In the genomic region with DNA sequence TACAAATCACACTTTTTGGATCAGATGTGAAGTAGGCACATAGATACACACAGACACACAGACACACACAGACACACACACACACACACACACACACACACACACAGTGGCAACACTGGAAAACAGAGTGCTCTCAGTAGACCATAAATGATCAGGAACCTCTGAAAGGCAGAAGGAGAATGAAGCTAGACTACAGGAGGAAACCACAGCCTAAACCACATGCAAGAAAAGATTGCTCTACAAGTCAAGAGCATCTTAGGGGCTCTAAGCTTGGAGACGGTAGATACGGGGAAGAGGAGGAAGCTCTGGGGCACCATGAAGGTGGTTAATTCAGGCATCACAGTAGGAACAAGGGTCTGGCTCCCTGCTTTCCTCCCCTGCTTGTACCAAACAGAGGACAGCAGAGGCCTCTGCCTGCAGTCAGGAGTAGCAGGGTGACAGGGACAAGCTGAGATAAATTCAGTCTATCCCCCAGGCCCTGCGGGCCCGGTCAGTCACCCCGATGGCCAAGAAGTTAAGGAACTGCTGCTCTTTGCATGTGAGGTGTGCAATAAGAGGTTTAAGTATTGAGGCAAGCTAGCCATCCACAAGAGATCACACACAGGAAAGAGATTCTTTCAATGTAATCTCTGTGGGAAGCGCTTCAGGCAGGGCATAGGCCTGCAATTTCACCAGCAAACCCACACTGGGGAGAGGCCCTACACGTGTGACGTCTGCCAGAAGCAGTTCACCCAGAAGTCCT, we compare ENCODE assay signal across 14 cellular contexts. TPM values are rescaled to one million over a fixed set of nuclear protein-coding genes. Genes with fewer than 3 reads are reported as not detected.
DNase-seq lines count a peak whose midpoint lies in the region; TF ChIP-seq lines count a peak whose summit lies in the region.
"Had no signal": no experiment of that assay in that cellular context is flagged by ENCODE, and none has a peak within 500 bp of the region (broad histone marks: within the 10 kb centered on the region; RNA-seq: fewer than 3 reads in every experiment).

No MANE protein-coding gene starts in this region.

- peaks cover 25 to 34% of the 10 kb centered on the region in 2 experiments for H3K4me1 ChIP-seq in neutrophil (ENCODE audit: control insufficient read depth in 1 of 2, insufficient read depth in 1 of 2, low read depth in 1 of 2, low read length in 1 of 2)

- no peak overlapping the region for H3K4me3 ChIP-seq in neutrophil (ENCODE audit: low read depth in 1 of 2, low read length in 1 of 2)
- H3K4me3 ChIP-seq: mucosa of descending colon had no signal

- TF ChIP-seq CTCF in neutrophil (IDR thresholded peaks at IDR 0.05): no peak

- intact Hi-C loops in activated naive CD4-positive, alpha-beta T cell treated with anti-CD3 and anti-CD28 coated beads for 36 hours (cut with micrococcal nuclease): no loop called here

- no peaks in the 10 kb centered on the region for H3K9me3 Mint-ChIP-seq in activated naive CD4-positive, alpha-beta T cell treated with anti-CD3 and anti-CD28 coated beads for 36 hours
- H3K9me3 Mint-ChIP-seq: brain; stimulated activated naive CD8-positive, alpha-beta T cell treated with anti-CD3 and anti-CD28 coated beads, Interleukin-15, Interleukin-2, amounts not matched to agents 100 ng/mL and 50 ng/mL, for 24 hours had no signal

- H3K27me3 ChIP-seq in neutrophil: no peaks in the 10 kb centered on the region

- CTCF ChIA-PET in activated naive CD4-positive, alpha-beta T cell treated with anti-CD3 and anti-CD28 coated beads for 36 hours (lab: Charles Lee): interaction anchor here (0.6 kb wide), 1 partner anchor 60 kb away, joined by 8 read pairs; no protein-coding TSS in a partner anchor

- H3K36me3 Mint-ChIP-seq in activated naive CD4-positive, alpha-beta T cell treated with anti-CD3 and anti-CD28 coated beads for 36 hours (ENCODE audit: low read depth): no peaks in the 10 kb centered on the region
- H3K36me3 Mint-ChIP-seq: brain had no signal

- no peak overlapping the region for H3K27ac Mint-ChIP-seq in activated naive CD4-positive, alpha-beta T cell treated with anti-CD3 and anti-CD28 coated beads for 36 hours
- H3K27ac Mint-ChIP-seq: brain; stimulated activated naive CD8-positive, alpha-beta T cell treated with anti-CD3 and anti-CD28 coated beads, Interleukin-15, Interleukin-2, amounts not matched to agents 100 ng/mL and 50 ng/mL, for 24 hours had no signal

- H3K27me3 Mint-ChIP-seq in activated naive CD4-positive, alpha-beta T cell treated with anti-CD3 and anti-CD28 coated beads for 36 hours (ENCODE audit: low read depth): no peaks in the 10 kb centered on the region
- H3K27me3 Mint-ChIP-seq: brain had no signal

- H3K9me3 ChIP-seq in neutrophil: no peaks in the 10 kb centered on the region
- H3K9me3 ChIP-seq: mucosa of descending colon had no signal

- peak overlapping the region; percentile 79 for H3K27ac ChIP-seq in neutrophil

- peaks cover 18% of the 10 kb centered on the region for H3K4me1 Mint-ChIP-seq in activated naive CD4-positive, alpha-beta T cell treated with anti-CD3 and anti-CD28 coated beads for 36 hours (ENCODE audit: low read depth)
- H3K4me1 Mint-ChIP-seq: brain had no signal

- no peaks in the 10 kb centered on the region for H3K36me3 ChIP-seq in neutrophil

- peak; percentile 23 for DNase-seq in activated naive CD4-positive, alpha-beta T cell treated with anti-CD3 and anti-CD28 coated beads for 36 hours
- no peak for DNase-seq in activated naive CD4-positive, alpha-beta T cell treated with Interleukin-2 at 50 U/mL for 16 hours
- DNase-seq in NOMO-1 treated with DMSO at 0.1 percent for 48 hours (lab: John Stamatoyannopoulos, UW; ENCODE audit: unreplicated experiment) (peak; percentile 83), DMS 273 treated with DMSO at 0.1 percent for 48 hours (lab: John Stamatoyannopoulos, UW) (no peak), kidney tubule cell (ENCODE audit: low spot score) (no peak), NCI-H1092 (lab: John Stamatoyannopoulos, UW) (no peak)
- peak; percentile 6 for DNase-seq in activated CD4-positive, alpha-beta T cell treated with anti-CD3 and anti-CD28 coated beads, Interleukin-2, amount 50 U/mL, for 1 hour
- DNase-seq: activated CD8-positive, alpha-beta memory T cell treated with anti-CD3 and anti-CD28 coated beads, Interleukin-2, amount 50 U/mL, for 48 hours; DMS79; effector CD8-positive, alpha-beta T cell; mucosa of descending colon had no signal

- no peak overlapping the region for H3K4me3 Mint-ChIP-seq in activated naive CD4-positive, alpha-beta T cell treated with anti-CD3 and anti-CD28 coated beads for 36 hours
- H3K4me3 Mint-ChIP-seq: brain; stimulated activated naive CD8-positive, alpha-beta T cell treated with anti-CD3 and anti-CD28 coated beads, Interleukin-15, Interleukin-2, amounts not matched to agents 100 ng/mL and 50 ng/mL, for 24 hours had no signal

RNA-seq across cellular contexts. Expression of a gene that starts 23.5 kb away (rescaled TPM):
- total RNA-seq in activated naive CD4-positive, alpha-beta T cell treated with anti-CD3 and anti-CD28 coated beads for 36 hours: not detected

RNA-seq across cellular contexts. Expression of a gene that starts 42.4 kb away (rescaled TPM):
- total RNA-seq in activated naive CD4-positive, alpha-beta T cell treated with anti-CD3 and anti-CD28 coated beads for 36 hours: 10 to 100 TPM; 20.2 to 25.2 TPM

Comparison
In these comparisons a context has a peak if more than half of its experiments do, and no peak if none do; other contexts are left out.
1. DNase-seq: peak in activated naive CD4-positive, alpha-beta T cell treated with anti-CD3 and anti-CD28 coated beads for 36 hours (single experiment), NOMO-1 treated with DMSO at 0.1 percent for 48 hours (single experiment) and activated CD4-positive, alpha-beta T cell treated with anti-CD3 and anti-CD28 coated beads, Interleukin-2, amount 50 U/mL, for 1 hour (single experiment); none in activated naive CD4-positive, alpha-beta T cell treated with Interleukin-2 at 50 U/mL for 16 hours (single experiment), DMS 273 treated with DMSO at 0.1 percent for 48 hours (single experiment), kidney tubule cell (single experiment) and NCI-H1092 (single experiment).